ENCODE assay signal across 27 cellular contexts in genomic region chr7:136050462-136050847, GRCh38.
DNase-seq lines count a peak whose midpoint lies in the region; ATAC-seq and TF ChIP-seq lines count a peak whose summit lies in the region.
"Had no signal": no experiment of that assay in that cellular context is flagged by ENCODE, and none has a peak within 500 bp of the region (broad histone marks: within the 10 kb centered on the region; RNA-seq: fewer than 3 reads in every experiment).

No MANE protein-coding gene starts in this region.

- H3K4me3 ChIP-seq in WERI-Rb-1 (ENCODE audit: low read depth, low read length) (peak overlapping the region; percentile 42), kidney epithelial cell (ENCODE audit: low read depth, low read length) (no peak overlapping the region)
- H3K4me3 ChIP-seq: body of pancreas, GM23248, left lung, psoas muscle, skin epidermis, thoracic aorta, uterus had no signal

- TF ChIP-seq CTCF in WERI-Rb-1 (IDR thresholded peaks at IDR 0.05; ENCODE audit: low read depth, low read length) (no peak), kidney epithelial cell (IDR thresholded peaks at IDR 0.05; ENCODE audit: insufficient read depth, low read length, poor library complexity, severe bottlenecking) (no peak)

- H3K27me3 ChIP-seq in WERI-Rb-1 (ENCODE audit: insufficient read depth, low read depth, severe bottlenecking) (no peaks in the 10 kb centered on the region), kidney epithelial cell (ENCODE audit: control insufficient read depth, insufficient read depth, low read length) (no peaks in the 10 kb centered on the region)
- H3K27me3 ChIP-seq: body of pancreas, left lung, uterus had no signal

- peaks cover 5% of the 10 kb centered on the region for H3K9me3 ChIP-seq in WERI-Rb-1 (ENCODE audit: severe bottlenecking)
- H3K9me3 ChIP-seq: body of pancreas, left lung, psoas muscle, thoracic aorta, uterus had no signal

- H3K27ac ChIP-seq in WERI-Rb-1: peak overlapping the region; percentile 61
- H3K27ac ChIP-seq: body of pancreas, GM23248, left lung, psoas muscle, skin epidermis, thoracic aorta, uterus had no signal

- ATAC-seq in GM19324 (IDR thresholded peaks at IDR 0.05; ENCODE audit: low FRiP score, unreplicated experiment) (no peak), GM18517 (IDR thresholded peaks at IDR 0.05; ENCODE audit: unreplicated experiment) (no peak)
- ATAC-seq: body of pancreas, left lung, psoas muscle had no signal

- H3K36me3 ChIP-seq in WERI-Rb-1 (no peaks in the 10 kb centered on the region), kidney epithelial cell (ENCODE audit: control insufficient read depth, insufficient read depth, low read length) (no peaks in the 10 kb centered on the region)
- H3K36me3 ChIP-seq: left lung, thoracic aorta, uterus had no signal

- DNase-seq in NCI-H2227 (lab: John Stamatoyannopoulos, UW; ENCODE audit: unreplicated experiment): peak; percentile 22
- no peak for DNase-seq in NCI-H2227 treated with DMSO at 0.1 percent for 48 hours (lab: John Stamatoyannopoulos, UW)
- DNase-seq in WERI-Rb-1: peak; percentile 66
- peak; percentile 57 for DNase-seq in kidney epithelial cell (ENCODE audit: low read depth)
- peak; percentile 42 for DNase-seq in retina
- no peak for DNase-seq in DMS79 (lab: John Stamatoyannopoulos, UW)
- DNase-seq: 8988T; activated CD4-positive, alpha-beta memory T cell treated with anti-CD3 and anti-CD28 coated beads, Interleukin-2, amount 10 ng/mL, durations not matched to agents 7 days and 5 days; activated CD8-positive, alpha-beta memory T cell treated with anti-CD3 and anti-CD28 coated beads, Interleukin-2, amount 50 U/mL, for 4 hours; activated naive CD4-positive, alpha-beta T cell treated with anti-CD3 and anti-CD28 coated beads for 36 hours; body of pancreas; Caco-2; cerebellar nuclear complex; dermis blood vessel endothelial cell; GM23248; hippocampal formation; left lung; MV-4-11; NCI-H1694; NCI-H526 treated with DMSO at 0.1 percent for 48 hours; psoas muscle; stimulated activated CD4-positive, alpha-beta T cell treated with anti-CD3 and anti-CD28 coated beads, Interleukin-1b, Interleukin-23, amount 100 ng/mL, for 48 hours; uterus had no signal

Comparison
In these comparisons a context has a peak if more than half of its experiments do, and no peak if none do; other contexts are left out.
1. DNase-seq: peak in NCI-H2227 (single experiment), WERI-Rb-1 (single experiment), kidney epithelial cell (single experiment) and retina (single experiment); none in NCI-H2227 treated with DMSO at 0.1 percent for 48 hours (single experiment) and DMS79 (single experiment).